ENCODE assay signal across 2 cellular contexts in genomic region chr1:41512701-41513387, GRCh38.
A peak's percentile ranks its signal among the peaks of the same experiment; 100 is the strongest.
TF ChIP-seq lines count a peak whose summit lies in the region.

No MANE protein-coding gene starts in this region.

TF ChIP-seq in GM23338, 12 proteins besides CTCF, POLR2A, EP300 and RAD21:
- peak; percentile 31 for TF ChIP-seq REST (IDR thresholded peaks at IDR 0.05; ENCODE audit: unreplicated experiment)
- TF ChIP-seq, protein P1, sequence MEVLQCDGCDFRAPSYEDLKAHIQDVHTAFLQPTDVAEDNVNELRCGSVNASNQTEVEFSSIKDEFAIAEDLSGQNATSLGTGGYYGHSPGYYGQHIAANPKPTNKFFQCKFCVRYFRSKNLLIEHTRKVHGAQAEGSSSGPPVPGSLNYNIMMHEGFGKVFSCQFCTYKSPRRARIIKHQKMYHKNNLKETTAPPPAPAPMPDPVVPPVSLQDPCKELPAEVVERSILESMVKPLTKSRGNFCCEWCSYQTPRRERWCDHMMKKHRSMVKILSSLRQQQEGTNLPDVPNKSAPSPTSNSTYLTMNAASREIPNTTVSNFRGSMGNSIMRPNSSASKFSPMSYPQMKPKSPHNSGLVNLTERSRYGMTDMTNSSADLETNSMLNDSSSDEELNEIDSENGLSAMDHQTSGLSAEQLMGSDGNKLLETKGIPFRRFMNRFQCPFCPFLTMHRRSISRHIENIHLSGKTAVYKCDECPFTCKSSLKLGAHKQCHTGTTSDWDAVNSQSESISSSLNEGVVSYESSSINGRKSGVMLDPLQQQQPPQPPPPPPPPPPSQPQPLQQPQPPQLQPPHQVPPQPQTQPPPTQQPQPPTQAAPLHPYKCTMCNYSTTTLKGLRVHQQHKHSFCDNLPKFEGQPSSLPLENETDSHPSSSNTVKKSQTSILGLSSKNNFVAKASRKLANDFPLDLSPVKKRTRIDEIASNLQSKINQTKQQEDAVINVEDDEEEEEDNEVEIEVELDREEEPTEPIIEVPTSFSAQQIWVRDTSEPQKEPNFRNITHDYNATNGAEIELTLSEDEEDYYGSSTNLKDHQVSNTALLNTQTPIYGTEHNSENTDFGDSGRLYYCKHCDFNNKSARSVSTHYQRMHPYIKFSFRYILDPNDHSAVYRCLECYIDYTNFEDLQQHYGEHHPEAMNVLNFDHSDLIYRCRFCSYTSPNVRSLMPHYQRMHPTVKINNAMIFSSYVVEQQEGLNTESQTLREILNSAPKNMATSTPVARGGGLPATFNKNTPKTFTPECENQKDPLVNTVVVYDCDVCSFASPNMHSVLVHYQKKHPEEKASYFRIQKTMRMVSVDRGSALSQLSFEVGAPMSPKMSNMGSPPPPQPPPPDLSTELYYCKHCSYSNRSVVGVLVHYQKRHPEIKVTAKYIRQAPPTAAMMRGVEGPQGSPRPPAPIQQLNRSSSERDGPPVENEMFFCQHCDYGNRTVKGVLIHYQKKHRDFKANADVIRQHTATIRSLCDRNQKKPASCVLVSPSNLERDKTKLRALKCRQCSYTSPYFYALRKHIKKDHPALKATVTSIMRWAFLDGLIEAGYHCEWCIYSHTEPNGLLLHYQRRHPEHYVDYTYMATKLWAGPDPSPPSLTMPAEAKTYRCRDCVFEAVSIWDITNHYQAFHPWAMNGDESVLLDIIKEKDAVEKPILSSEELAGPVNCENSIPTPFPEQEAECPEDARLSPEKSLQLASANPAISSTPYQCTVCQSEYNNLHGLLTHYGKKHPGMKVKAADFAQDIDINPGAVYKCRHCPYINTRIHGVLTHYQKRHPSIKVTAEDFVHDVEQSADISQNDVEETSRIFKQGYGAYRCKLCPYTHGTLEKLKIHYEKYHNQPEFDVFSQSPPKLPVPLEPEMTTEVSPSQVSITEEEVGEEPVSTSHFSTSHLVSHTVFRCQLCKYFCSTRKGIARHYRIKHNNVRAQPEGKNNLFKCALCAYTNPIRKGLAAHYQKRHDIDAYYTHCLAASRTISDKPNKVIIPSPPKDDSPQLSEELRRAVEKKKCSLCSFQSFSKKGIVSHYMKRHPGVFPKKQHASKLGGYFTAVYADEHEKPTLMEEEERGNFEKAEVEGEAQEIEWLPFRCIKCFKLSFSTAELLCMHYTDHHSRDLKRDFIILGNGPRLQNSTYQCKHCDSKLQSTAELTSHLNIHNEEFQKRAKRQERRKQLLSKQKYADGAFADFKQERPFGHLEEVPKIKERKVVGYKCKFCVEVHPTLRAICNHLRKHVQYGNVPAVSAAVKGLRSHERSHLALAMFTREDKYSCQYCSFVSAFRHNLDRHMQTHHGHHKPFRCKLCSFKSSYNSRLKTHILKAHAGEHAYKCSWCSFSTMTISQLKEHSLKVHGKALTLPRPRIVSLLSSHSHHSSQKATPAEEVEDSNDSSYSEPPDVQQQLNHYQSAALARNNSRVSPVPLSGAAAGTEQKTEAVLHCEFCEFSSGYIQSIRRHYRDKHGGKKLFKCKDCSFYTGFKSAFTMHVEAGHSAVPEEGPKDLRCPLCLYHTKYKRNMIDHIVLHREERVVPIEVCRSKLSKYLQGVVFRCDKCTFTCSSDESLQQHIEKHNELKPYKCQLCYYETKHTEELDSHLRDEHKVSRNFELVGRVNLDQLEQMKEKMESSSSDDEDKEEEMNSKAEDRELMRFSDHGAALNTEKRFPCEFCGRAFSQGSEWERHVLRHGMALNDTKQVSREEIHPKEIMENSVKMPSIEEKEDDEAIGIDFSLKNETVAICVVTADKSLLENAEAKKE (CRISPR knock-in tag; IDR thresholded peaks at IDR 0.05) = no peak

TF ChIP-seq in H1, 55 proteins besides CTCF, POLR2A, EP300 and RAD21:
- TF ChIP-seq JUN (IDR thresholded peaks at IDR 0.05; ENCODE audit: low read depth, low read length) (no peak), SAP30 (IDR thresholded peaks at IDR 0.05; ENCODE audit: insufficient read depth, insufficient replicate concordance, low read length) (no peak)
TF ChIP-seq in H1: peak in this region for 0.
